In the genomic region with DNA sequence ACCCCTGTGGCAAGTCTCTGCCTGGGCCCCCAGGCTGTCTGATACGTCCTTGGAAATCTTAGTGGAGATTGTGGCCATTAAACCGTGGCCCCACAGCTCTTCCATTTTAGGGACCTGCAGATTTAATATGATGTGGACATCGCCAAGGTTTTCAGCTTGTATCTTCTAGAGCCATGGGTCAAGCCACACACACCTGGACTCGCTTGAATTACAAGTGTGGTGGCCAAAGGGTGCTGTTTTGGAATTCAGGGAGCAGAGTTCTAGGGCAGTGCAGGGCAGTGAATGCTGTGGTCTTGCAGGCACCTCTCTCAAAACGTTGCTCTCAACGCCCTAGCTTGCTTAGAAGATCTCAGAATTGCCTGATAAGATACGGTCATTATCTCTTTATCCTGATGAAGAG, we compare ENCODE assay signal across 35 cellular contexts.
"Had no signal": no experiment of that assay in that cellular context is flagged by ENCODE, and none has a peak within 500 bp of the region (broad histone marks: within the 10 kb centered on the region; RNA-seq: fewer than 3 reads in every experiment).

No MANE protein-coding gene starts in this region.

- H3K4me1 ChIP-seq: adrenal gland, body of pancreas, breast epithelium had no signal

- H3K27ac ChIP-seq: adrenal gland, body of pancreas, brain microvascular endothelial cell, breast epithelium, WERI-Rb-1 had no signal

- H3K36me3 ChIP-seq: adrenal gland, brain microvascular endothelial cell, breast epithelium, WERI-Rb-1 had no signal

- DNase-seq: activated CD4-positive, alpha-beta T cell treated with anti-CD3 and anti-CD28 coated beads for 1 hour; activated CD4-positive, alpha-beta T cell treated with anti-CD3 and anti-CD28 coated beads for 36 hours; activated CD4-positive, alpha-beta T cell treated with anti-CD3 and anti-CD28 coated beads for 48 hours; activated CD4-positive, alpha-beta T cell treated with anti-CD3 and anti-CD28 coated beads, Interleukin-2, amount 10 ng/mL, durations not matched to agents 7 days and 5 days; activated CD4-positive, alpha-beta T cell treated with anti-CD3 and anti-CD28 coated beads, Interleukin-2, amount 50 U/mL, for 48 hours; activated CD4-positive, CD25-positive, alpha-beta regulatory T cell; activated CD8-positive, alpha-beta memory T cell treated with anti-CD3 and anti-CD28 coated beads, Interleukin-2, amount 50 U/mL, for 4 hours; activated CD8-positive, alpha-beta T cell treated with anti-CD3 and anti-CD28 coated beads for 36 hours; activated effector memory CD4-positive, alpha-beta T cell treated with anti-CD3 and anti-CD28 coated beads, Interleukin-2, amount 50 U/mL, for 16 hours; activated gamma-delta T cell treated with Interleukin-2 at 50 U/mL for 16 hours; activated naive CD4-positive, alpha-beta T cell; activated naive CD4-positive, alpha-beta T cell treated with anti-CD3 and anti-CD28 coated beads for 36 hours; activated naive CD4-positive, alpha-beta T cell treated with anti-CD3 and anti-CD28 coated beads, Interleukin-2, amount 50 U/mL, for 16 hours; activated naive CD8-positive, alpha-beta T cell treated with anti-CD3 and anti-CD28 coated beads for 36 hours; activated T-cell treated with anti-CD3 and anti-CD28 coated beads for 4 hours; activated T-cell treated with anti-CD3 and anti-CD28 coated beads, Interleukin-2, amount 50 U/mL, for 1 hour; activated T-cell treated with anti-CD3 and anti-CD28 coated beads, Interleukin-2, amount 50 U/mL, for 4 hours; activated T-cell treated with anti-CD3 and anti-CD28 coated beads, Interleukin-2, amount 50 U/mL, for 72 hours; adrenal gland; amniotic stem cell; aorta; body of pancreas; brain microvascular endothelial cell; central memory CD4-positive, alpha-beta T cell; T-helper 1 cell; T-helper 2 cell; T-helper 9 cell; WERI-Rb-1 had no signal

- H3K27me3 Mint-ChIP-seq: activated CD4-positive, alpha-beta T cell treated with anti-CD3 and anti-CD28 coated beads for 36 hours; activated CD4-positive, alpha-beta T cell treated with anti-CD3 and anti-CD28 coated beads, Interleukin-2, amount 10 ng/mL, durations not matched to agents 7 days and 5 days; activated CD8-positive, alpha-beta T cell treated with anti-CD3 and anti-CD28 coated beads for 36 hours; activated naive CD8-positive, alpha-beta T cell treated with anti-CD3 and anti-CD28 coated beads for 36 hours; activated T-helper 17 cell treated with anti-CD3 and anti-CD28 coated beads, Interleukin-2, amount 50 U/mL, for 72 hours had no signal

- H3K27me3 ChIP-seq: adrenal gland, body of pancreas, brain microvascular endothelial cell, breast epithelium had no signal

- H3K4me1 Mint-ChIP-seq: activated CD4-positive, alpha-beta T cell treated with anti-CD3 and anti-CD28 coated beads for 36 hours; activated CD4-positive, alpha-beta T cell treated with anti-CD3 and anti-CD28 coated beads, Interleukin-2, amount 10 ng/mL, durations not matched to agents 7 days and 5 days; activated naive CD8-positive, alpha-beta T cell treated with anti-CD3 and anti-CD28 coated beads for 36 hours; activated T-helper 17 cell treated with anti-CD3 and anti-CD28 coated beads, Interleukin-2, amount 50 U/mL, for 72 hours had no signal

- H3K27ac Mint-ChIP-seq: activated CD4-positive, alpha-beta T cell treated with anti-CD3 and anti-CD28 coated beads for 36 hours; activated CD4-positive, alpha-beta T cell treated with anti-CD3 and anti-CD28 coated beads, Interleukin-2, amount 10 ng/mL, durations not matched to agents 7 days and 5 days; activated CD8-positive, alpha-beta T cell treated with anti-CD3 and anti-CD28 coated beads for 36 hours; activated naive CD4-positive, alpha-beta T cell treated with anti-CD3 and anti-CD28 coated beads for 36 hours; activated naive CD4-positive, alpha-beta T cell treated with anti-CD3 and anti-CD28 coated beads, Interleukin-2, amount 50 U/mL, for 72 hours; activated naive CD8-positive, alpha-beta T cell treated with anti-CD3 and anti-CD28 coated beads for 36 hours; activated T-cell treated with anti-CD3 and anti-CD28 coated beads, Interleukin-2, amount 50 U/mL, for 72 hours; activated T-helper 1 cell treated with anti-CD3 and anti-CD28 coated beads, Interleukin-12 subunit alpha, Interleukin-12 subunit beta, Interleukin-2, Interleukin-4 antibody, amounts not matched to agents 30 ng/mL and 10 ng/mL and 1 ng/mL, durations not matched to agents 14 hours and 24 hours and 36 hours; activated T-helper 17 cell treated with anti-CD3 and anti-CD28 coated beads, Interleukin-2, amount 50 U/mL, for 72 hours; T-helper 1 cell treated with Interleukin-12 subunit alpha and Interleukin-12 subunit beta and Interleukin-4 antibody, amounts not matched to agents 30 μg/mL and 1 μg/mL, for 36 hours; T-helper 2 cell treated with Interferon-gamma antibody and Interleukin-4, amounts not matched to agents 5 μg/mL and 100 μg/mL, for 36 hours; WTC11 had no signal

- H3K36me3 Mint-ChIP-seq: activated naive CD4-positive, alpha-beta T cell treated with anti-CD3 and anti-CD28 coated beads, Interleukin-2, amount 50 U/mL, for 72 hours; activated naive CD8-positive, alpha-beta T cell treated with anti-CD3 and anti-CD28 coated beads for 36 hours; WTC11 had no signal

- H3K4me3 ChIP-seq: adrenal gland, body of pancreas, breast epithelium had no signal

- H3K4me3 Mint-ChIP-seq: activated CD4-positive, alpha-beta T cell treated with anti-CD3 and anti-CD28 coated beads for 36 hours; activated CD4-positive, alpha-beta T cell treated with anti-CD3 and anti-CD28 coated beads, Interleukin-2, amount 10 ng/mL, durations not matched to agents 7 days and 5 days; activated CD8-positive, alpha-beta T cell treated with anti-CD3 and anti-CD28 coated beads for 36 hours; activated naive CD4-positive, alpha-beta T cell treated with anti-CD3 and anti-CD28 coated beads for 36 hours; activated naive CD8-positive, alpha-beta T cell treated with anti-CD3 and anti-CD28 coated beads for 36 hours; activated T-cell treated with anti-CD3 and anti-CD28 coated beads, Interleukin-2, amount 50 U/mL, for 4 hours; activated T-cell treated with anti-CD3 and anti-CD28 coated beads, Interleukin-2, amount 50 U/mL, for 72 hours; activated T-helper 1 cell treated with anti-CD3 and anti-CD28 coated beads, Interleukin-12 subunit alpha, Interleukin-12 subunit beta, Interleukin-2, Interleukin-4 antibody, amounts not matched to agents 30 ng/mL and 10 ng/mL and 1 ng/mL, durations not matched to agents 14 hours and 24 hours and 36 hours; activated T-helper 17 cell treated with anti-CD3 and anti-CD28 coated beads, Interleukin-2, amount 50 U/mL, for 72 hours; T-helper 1 cell treated with Interleukin-12 subunit alpha and Interleukin-12 subunit beta and Interleukin-4 antibody, amounts not matched to agents 30 μg/mL and 1 μg/mL, for 36 hours; T-helper 2 cell treated with Interferon-gamma antibody and Interleukin-4, amounts not matched to agents 5 μg/mL and 100 μg/mL, for 36 hours; WTC11 had no signal

- H3K9me3 Mint-ChIP-seq: activated CD4-positive, alpha-beta T cell treated with anti-CD3 and anti-CD28 coated beads, Interleukin-2, amount 10 ng/mL, durations not matched to agents 7 days and 5 days; activated CD8-positive, alpha-beta T cell treated with anti-CD3 and anti-CD28 coated beads for 36 hours; activated T-helper 1 cell treated with anti-CD3 and anti-CD28 coated beads, Interleukin-12 subunit alpha, Interleukin-12 subunit beta, Interleukin-2, Interleukin-4 antibody, amounts not matched to agents 30 ng/mL and 10 ng/mL and 1 ng/mL, durations not matched to agents 14 hours and 24 hours and 36 hours; T-helper 1 cell treated with Interleukin-12 subunit alpha and Interleukin-12 subunit beta and Interleukin-4 antibody, amounts not matched to agents 30 μg/mL and 1 μg/mL, for 36 hours; WTC11 had no signal

- H3K9me3 ChIP-seq: adrenal gland, body of pancreas, breast epithelium had no signal
